ENCODE assay signal across 8 cellular contexts in genomic region chr15:30990451-30991300, GRCh38. TPM values are rescaled to one million over a fixed set of nuclear protein-coding genes. Genes with fewer than 3 reads are reported as not detected.
DNase-seq lines count a peak whose midpoint lies in the region; ATAC-seq, FAIRE-seq and TF ChIP-seq lines count a peak whose summit lies in the region.

No MANE protein-coding gene starts in this region.

- peak overlapping the region; percentile 71 for H3K4me2 ChIP-seq in parathyroid adenoma (ENCODE audit: low read length)

- no peaks in the 10 kb centered on the region for H3K79me2 ChIP-seq in parathyroid adenoma

- no peaks in the 10 kb centered on the region for H3K4me1 ChIP-seq in parathyroid adenoma

- DNase-seq in GM12891 (ENCODE audit: insufficient read length, low spot score) (no peak), foreskin fibroblast (peak in 1 of 2 donors; percentile 56), activated gamma-delta T cell (lab: John Stamatoyannopoulos, UW) (no peak)

- peak; percentile 9 for ATAC-seq in HG03378 (IDR thresholded peaks at IDR 0.05; ENCODE audit: unreplicated experiment)
- ATAC-seq in GM18502 (IDR thresholded peaks at IDR 0.05; ENCODE audit: poor library complexity, unreplicated experiment): no peak
- ATAC-seq in HG02759 (IDR thresholded peaks at IDR 0.05; ENCODE audit: unreplicated experiment): no peak

- TF ChIP-seq CTCF in WI38 (IDR thresholded peaks at IDR 0.05; ENCODE audit: low read depth, low read length): no peak
- no peak for TF ChIP-seq CTCF in foreskin fibroblast (IDR thresholded peaks at IDR 0.05; ENCODE audit: low read depth, low read length)
- TF ChIP-seq CTCF in parathyroid adenoma (IDR thresholded peaks at IDR 0.05): no peak

- peak overlapping the region; percentile 85 for H3K27ac ChIP-seq in parathyroid adenoma

- no peak for TF ChIP-seq POLR2A in GM12891 (IDR thresholded peaks at IDR 0.05; ENCODE audit: low read depth, low read length)

- peak overlapping the region; percentile 88 for H2AFZ ChIP-seq in parathyroid adenoma

- peak overlapping the region; percentile 92 for H3K9ac ChIP-seq in parathyroid adenoma

- H3K9me3 ChIP-seq in parathyroid adenoma (ENCODE audit: control insufficient read depth, low read length): no peaks in the 10 kb centered on the region

- FAIRE-seq in GM12891 (lab: Jason Lieb, UNC): peak; percentile 50

- peak overlapping the region; percentile 90 for H3K4me3 ChIP-seq in WI38 (ENCODE audit: low read depth, low read length)
- peak overlapping the region; percentile 94 to 97 for H3K4me3 ChIP-seq in foreskin fibroblast (ENCODE audit: low read depth in 1 of 2, low read length in 2 of 2)
- H3K4me3 ChIP-seq in parathyroid adenoma (ENCODE audit: low read depth, low read length): peak overlapping the region; percentile 95

- H3K27me3 ChIP-seq in parathyroid adenoma (ENCODE audit: control insufficient read depth, insufficient read depth, low read length): no peaks in the 10 kb centered on the region

- no peaks in the 10 kb centered on the region for H3K36me3 ChIP-seq in parathyroid adenoma (ENCODE audit: control insufficient read depth, insufficient read depth, low read length)

TF ChIP-seq in GM12891, 5 proteins besides CTCF, POLR2A, EP300 and RAD21:
- TF ChIP-seq SPI1 (IDR thresholded peaks at IDR 0.05; ENCODE audit: low read depth, low read length) (0 out of 2 replicates have a peak, but pooled peaks have one; percentile 19), POU2F2 (IDR thresholded peaks at IDR 0.05; ENCODE audit: low read depth, low read length) (no peak)

RNA-seq across cellular contexts. Expression of gene MTMR10, which starts 0.8 kb away (rescaled TPM):
- polyA plus RNA-seq in GM12891 (2012; ENCODE audit: low read depth, missing spikeins): 5.7 TPM
